Comparison of ENCODE assay signal across 18 cellular contexts in genomic region chr6:108163644-108164536, GRCh38. TPM values are rescaled to one million over a fixed set of nuclear protein-coding genes. Genes with fewer than 3 reads are reported as not detected.
DNase-seq lines count a peak whose midpoint lies in the region; ATAC-seq and TF ChIP-seq lines count a peak whose summit lies in the region.
"Had no signal": no experiment of that assay in that cellular context is flagged by ENCODE, and none has a peak within 500 bp of the region (broad histone marks: within the 10 kb centered on the region; RNA-seq: fewer than 3 reads in every experiment).

No MANE protein-coding gene starts in this region.

- H3F3A ChIP-seq in neural progenitor cell (ENCODE audit: low read depth) = peaks cover 61% of the 10 kb centered on the region

- TF ChIP-seq CTCF in HCT116 (IDR thresholded peaks at IDR 0.05 in 2 of 3, conservative IDR thresholded peaks at IDR 0.05 in 1 of 3; ENCODE audit: borderline replicate concordance in 1 of 3, insufficient read depth in 1 of 3, low read depth in 2 of 3, low read length in 2 of 3) (no peak), neural progenitor cell (IDR thresholded peaks at IDR 0.05) (no peak), left lung (IDR thresholded peaks at IDR 0.05) (no peak)

- H3K27ac Mint-ChIP-seq in activated CD4-positive, alpha-beta T cell treated with anti-CD3 and anti-CD28 coated beads, Interleukin-2, amount 10 ng/mL, durations not matched to agents 24 days and 14 days = peak overlapping the region; percentile 52
- no peak overlapping the region for H3K27ac Mint-ChIP-seq in neural progenitor cell
- H3K27ac Mint-ChIP-seq: effector memory CD8-positive, alpha-beta T cell had no signal

- CTCF ChIA-PET in HCT116 (lab: Charles Lee) = no interaction called here

- TF ChIP-seq POLR2A in HCT116 (IDR thresholded peaks at IDR 0.05; ENCODE audit: borderline replicate concordance, extremely low read depth, insufficient read depth, insufficient read length) = no peak

- POLR2A ChIA-PET in HCT116 (lab: Charles Lee) = no interaction called here

- no peak overlapping the region for H3K4me3 ChIP-seq in HCT116 (replicated peaks in 1 of 2; ENCODE audit: low read depth in 1 of 2, low read length in 2 of 2)
- H3K4me3 ChIP-seq in neural progenitor cell = peak overlapping the region; percentile 42
- H3K4me3 ChIP-seq in left lung = no peak overlapping the region
- H3K4me3 ChIP-seq: ovary, smooth muscle cell had no signal

- no peak overlapping the region for H2AFZ ChIP-seq in HCT116 (ENCODE audit: low read depth, low read length, poor library complexity, severe bottlenecking)
- no peak overlapping the region for H2AFZ ChIP-seq in neural progenitor cell (replicated peaks)

- H3K4me3 Mint-ChIP-seq in activated CD4-positive, alpha-beta T cell treated with anti-CD3 and anti-CD28 coated beads, Interleukin-2, amount 10 ng/mL, durations not matched to agents 24 days and 14 days = no peak overlapping the region
- peak overlapping the region; percentile 73 for H3K4me3 Mint-ChIP-seq in neural progenitor cell
- H3K4me3 Mint-ChIP-seq: effector memory CD8-positive, alpha-beta T cell had no signal

- H3K27me3 ChIP-seq in HCT116 (ENCODE audit: insufficient read depth, low read length) = 0 out of 2 replicates have a peak, but pooled peaks cover 9% of the 10 kb centered on the region
- peaks cover 100% of the 10 kb centered on the region for H3K27me3 ChIP-seq in neural progenitor cell
- H3K27me3 ChIP-seq in left lung = peaks cover 99 to 100% of the 10 kb centered on the region in 2 donors

- TF ChIP-seq RAD21 in HCT116 (IDR thresholded peaks at IDR 0.05; ENCODE audit: low read depth) = no peak

- H3K9me3 Mint-ChIP-seq in activated CD4-positive, alpha-beta T cell treated with anti-CD3 and anti-CD28 coated beads, Interleukin-2, amount 10 ng/mL, durations not matched to agents 24 days and 14 days = peaks cover 14% of the 10 kb centered on the region
- H3K9me3 Mint-ChIP-seq in neural progenitor cell = peaks cover 2% of the 10 kb centered on the region
- H3K9me3 Mint-ChIP-seq: effector memory CD8-positive, alpha-beta T cell had no signal

- H3K36me3 ChIP-seq in HCT116 (ENCODE audit: control insufficient read depth in 1 of 2, insufficient read depth in 2 of 2, low read length in 2 of 2) = no peaks in the 10 kb centered on the region
- no peaks in the 10 kb centered on the region for H3K36me3 ChIP-seq in neural progenitor cell
- no peaks in the 10 kb centered on the region for H3K36me3 ChIP-seq in left lung
- H3K36me3 ChIP-seq: gastrocnemius medialis, ovary had no signal

- no peak overlapping the region for H3K27ac ChIP-seq in HCT116 (ENCODE audit: low read depth, low read length)
- H3K27ac ChIP-seq in neural progenitor cell = no peak overlapping the region
- no peak overlapping the region for H3K27ac ChIP-seq in left lung
- H3K27ac ChIP-seq: gastrocnemius medialis, KMS-11, ovary had no signal

- RAD21 ChIA-PET in HCT116 (lab: Charles Lee; ENCODE audit: low non-redundant PET in 1 of 2, low total read pairs in 2 of 2, uncharacterized antibody in 2 of 2, unreplicated experiment in 2 of 2) = no interaction called here

- no peak overlapping the region for H3K9ac ChIP-seq in HCT116 (ENCODE audit: low read length)
- no peak overlapping the region for H3K9ac ChIP-seq in neural progenitor cell
- H3K9ac ChIP-seq: KMS-11 had no signal

- intact Hi-C loops in activated CD4-positive, alpha-beta T cell treated with anti-CD3 and anti-CD28 coated beads, Interleukin-2, amount 10 ng/mL, durations not matched to agents 24 days and 14 days (cut with micrococcal nuclease) = loop anchor here (1.0 kb wide), 1 partner anchor 48 kb away; no protein-coding TSS in a partner anchor
- intact Hi-C loops in HCT116 (cut with micrococcal nuclease) = no loop called here
- intact Hi-C loops in left lung (cut with DNase I) = no loop called here

- H4K20me1 ChIP-seq in HCT116 (ENCODE audit: insufficient read depth) = no peaks in the 10 kb centered on the region
- H4K20me1 ChIP-seq in neural progenitor cell (ENCODE audit: low read depth) = peaks cover 80% of the 10 kb centered on the region

- no TSS peak for BruUV-seq in HCT116 (replicated peaks; lab: Mats Ljungman, UMichigan)

- H3K9me2 ChIP-seq in HCT116 (ENCODE audit: insufficient read depth) = no peaks in the 10 kb centered on the region

- H3K4me2 ChIP-seq in HCT116 (ENCODE audit: low read length) = no peak overlapping the region
- H3K4me2 ChIP-seq in neural progenitor cell = peak overlapping the region; percentile 83
- H3K4me2 ChIP-seq: KMS-11, smooth muscle cell had no signal

- H3K36me3 Mint-ChIP-seq in activated CD4-positive, alpha-beta T cell treated with anti-CD3 and anti-CD28 coated beads, Interleukin-2, amount 10 ng/mL, durations not matched to agents 24 days and 14 days (ENCODE audit: low read depth) = peaks cover 6% of the 10 kb centered on the region
- H3K36me3 Mint-ChIP-seq in neural progenitor cell = no peaks in the 10 kb centered on the region

- peak; percentile 57 for DNase-seq in activated CD4-positive, alpha-beta T cell treated with anti-CD3 and anti-CD28 coated beads, Interleukin-2, amount 10 ng/mL, durations not matched to agents 24 days and 14 days
- no peak for DNase-seq in activated CD4-positive, alpha-beta T cell treated with anti-CD3 and anti-CD28 coated beads, Interleukin-2, amount 50 U/mL, for 1 hour
- DNase-seq in HCT116 (ENCODE audit: low read depth, low spot score) (no peak), astrocyte of the hippocampus (ENCODE audit: low read depth, low spot score) (peak; percentile 14), neural progenitor cell (ENCODE audit: low spot score) (peak; percentile 39), NCI-H345 treated with DMSO at 0.1 percent for 48 hours (lab: John Stamatoyannopoulos, UW; ENCODE audit: unreplicated experiment) (no peak), left lung (no peak)
- DNase-seq: activated CD4-positive, alpha-beta T cell treated with anti-CD3 and anti-CD28 coated beads for 1 hour; COR-L47; effector memory CD8-positive, alpha-beta T cell; gastrocnemius medialis; NCI-H524 treated with DMSO at 0.1 percent for 48 hours; ovary had no signal

- no peaks in the 10 kb centered on the region for H3K4me1 ChIP-seq in HCT116 (ENCODE audit: control insufficient read depth in 1 of 2, insufficient read depth in 2 of 2, low read length in 2 of 2)
- H3K4me1 ChIP-seq in neural progenitor cell = peaks cover 90% of the 10 kb centered on the region
- H3K4me1 ChIP-seq in left lung = peaks cover 15 to 46% of the 10 kb centered on the region in 2 donors

- peaks cover 12% of the 10 kb centered on the region for H3K4me1 Mint-ChIP-seq in activated CD4-positive, alpha-beta T cell treated with anti-CD3 and anti-CD28 coated beads, Interleukin-2, amount 10 ng/mL, durations not matched to agents 24 days and 14 days
- peaks cover 51% of the 10 kb centered on the region for H3K4me1 Mint-ChIP-seq in neural progenitor cell

- peaks cover 90% of the 10 kb centered on the region for H3K27me3 Mint-ChIP-seq in activated CD4-positive, alpha-beta T cell treated with anti-CD3 and anti-CD28 coated beads, Interleukin-2, amount 10 ng/mL, durations not matched to agents 24 days and 14 days
- peaks cover 93% of the 10 kb centered on the region for H3K27me3 Mint-ChIP-seq in neural progenitor cell (ENCODE audit: insufficient read depth, low read depth)

- ATAC-seq in HCT116 (peak; percentile 32; the same call in 1 of the 2 replicates), GM21526 (IDR thresholded peaks at IDR 0.05; ENCODE audit: low FRiP score, unreplicated experiment) (no peak), left lung (no peak)
- ATAC-seq: gastrocnemius medialis had no signal

- H3K79me2 ChIP-seq in HCT116 (ENCODE audit: insufficient read depth, low read length) = no peaks in the 10 kb centered on the region
- H3K79me2 ChIP-seq in neural progenitor cell (ENCODE audit: low read depth) = no peaks in the 10 kb centered on the region

- no peaks in the 10 kb centered on the region for H3K9me3 ChIP-seq in HCT116 (ENCODE audit: control insufficient read depth in 1 of 2, insufficient read depth in 1 of 2, low read depth in 1 of 2, low read length in 2 of 2)
- no peaks in the 10 kb centered on the region for H3K9me3 ChIP-seq in neural progenitor cell (ENCODE audit: low read depth)
- no peaks in the 10 kb centered on the region for H3K9me3 ChIP-seq in left lung
- H3K9me3 ChIP-seq: gastrocnemius medialis, ovary had no signal

TF ChIP-seq in HCT116, 20 proteins besides CTCF, POLR2A, EP300 and RAD21 (continues in another document):
- TF ChIP-seq SRF (IDR thresholded peaks at IDR 0.05; ENCODE audit: low read depth) (no peak), SP1 (IDR thresholded peaks at IDR 0.05; ENCODE audit: low read depth) (no peak), EZH2phosphoT487 (IDR thresholded peaks at IDR 0.05; ENCODE audit: borderline replicate concordance) (no peak), MAX (IDR thresholded peaks at IDR 0.05) (no peak), ATF3 (IDR thresholded peaks at IDR 0.05) (no peak), ZBTB33 (IDR thresholded peaks at IDR 0.05; ENCODE audit: extremely low read depth, insufficient replicate concordance, low read length) (no peak), POLR2AphosphoS5 (IDR thresholded peaks at IDR 0.05; ENCODE audit: low read depth, low read length) (no peak)

RNA-seq across cellular contexts. Expression of gene NR2E1, which starts 1.9 kb away (rescaled TPM):
- total RNA-seq in activated CD4-positive, alpha-beta T cell treated with anti-CD3 and anti-CD28 coated beads, Interleukin-2, amount 10 ng/mL, durations not matched to agents 24 days and 14 days = not detected in 2 replicates
- total RNA-seq in HCT116 (2021; ENCODE audit: unreplicated experiment) (not detected), neural progenitor cell (ENCODE audit: low replicate concordance) (0.25 and 1.0 TPM in 2 replicates), left lung (not detected)
- polyA plus RNA-seq in HCT116 (2012) = not detected in 2 replicates
- total RNA-seq: gastrocnemius medialis, mesenteric fat pad, ovary, smooth muscle cell, subcutaneous adipose tissue had no signal
- polyA plus RNA-seq: smooth muscle cell had no signal

Comparison
In these comparisons a context has a peak if more than half of its experiments do, and no peak if none do; other contexts are left out.
1. DNase-seq: peak in activated CD4-positive, alpha-beta T cell treated with anti-CD3 and anti-CD28 coated beads, Interleukin-2, amount 10 ng/mL, durations not matched to agents 24 days and 14 days (single experiment), astrocyte of the hippocampus (single experiment) and neural progenitor cell (single experiment); none in activated CD4-positive, alpha-beta T cell treated with anti-CD3 and anti-CD28 coated beads, Interleukin-2, amount 50 U/mL, for 1 hour (single experiment), HCT116 (single experiment), NCI-H345 treated with DMSO at 0.1 percent for 48 hours (single experiment) and left lung (0 of 2).